Comparison of ENCODE assay signal across 8 cellular contexts in genomic region chr6:31952140-31952805, GRCh38. TPM values are rescaled to one million over a fixed set of nuclear protein-coding genes. Genes with fewer than 3 reads are reported as not detected.
A peak's percentile ranks its signal among the peaks of the same experiment; 100 is the strongest.
DNase-seq lines count a peak whose midpoint lies in the region; ATAC-seq and TF ChIP-seq lines count a peak whose summit lies in the region.

No MANE protein-coding gene starts in this region.

- no peak overlapping the region for H3K4me3 ChIP-seq in gastroesophageal sphincter
- no peak overlapping the region for H3K4me3 ChIP-seq in parathyroid adenoma (ENCODE audit: low read depth, low read length)

- H3K27ac ChIP-seq in gastroesophageal sphincter: peak overlapping the region in 3 of 4 donors; percentile 39 to 55 (median 43)
- peak overlapping the region; percentile 94 for H3K27ac ChIP-seq in parathyroid adenoma

- H3K9ac ChIP-seq in parathyroid adenoma: no peak overlapping the region

- H2AFZ ChIP-seq in parathyroid adenoma: no peak overlapping the region

- TF ChIP-seq CTCF in gastroesophageal sphincter (IDR thresholded peaks at IDR 0.05) (peak in 3 of 4 experiments; percentile 66 to 75 (median 71)), parathyroid adenoma (IDR thresholded peaks at IDR 0.05) (peak; percentile 87)

- ATAC-seq in gastroesophageal sphincter (peak; percentile 68), GM18873 (IDR thresholded peaks at IDR 0.05; ENCODE audit: low FRiP score, unreplicated experiment) (no peak)

- no peak for TF ChIP-seq EP300 in gastroesophageal sphincter (IDR thresholded peaks at IDR 0.05)

- H3K36me3 ChIP-seq in gastroesophageal sphincter: peaks cover 0 to 67% of the 10 kb centered on the region in 2 donors
- no peaks in the 10 kb centered on the region for H3K36me3 ChIP-seq in parathyroid adenoma (ENCODE audit: control insufficient read depth, insufficient read depth, low read length)

- H3K4me1 ChIP-seq in gastroesophageal sphincter (peaks cover 0 to 12% (median 0%) of the 10 kb centered on the region in 3 donors), parathyroid adenoma (peaks cover 41% of the 10 kb centered on the region)

- H3K79me2 ChIP-seq in parathyroid adenoma: peaks cover 6% of the 10 kb centered on the region

- DNase-seq in SIG-M5 treated with dmso at 0.1 percent for 504 hours (lab: John Stamatoyannopoulos, UW; ENCODE audit: unreplicated experiment): peak; percentile 5
- DNase-seq in SIG-M5 (lab: John Stamatoyannopoulos, UW): no peak
- peak; percentile 39 for DNase-seq in NCI-H1105 treated with DMSO at 0.1 percent for 48 hours (lab: John Stamatoyannopoulos, UW)
- DNase-seq in activated T-cell treated with anti-CD3 and anti-CD28 coated beads, Interleukin-2, amount 50 U/mL, for 48 hours: peak; percentile 59 to 65
- no peak for DNase-seq in NCI-H446 treated with DMSO at 0.1 percent for 48 hours (lab: John Stamatoyannopoulos, UW)

- H3K9me3 ChIP-seq in gastroesophageal sphincter (no peaks in the 10 kb centered on the region), parathyroid adenoma (ENCODE audit: control insufficient read depth, low read length) (no peaks in the 10 kb centered on the region)

- WGBS in gastroesophageal sphincter (ENCODE audit: low coverage in 1 of 2), 2 donors: 21 to 50% methylated on average over 2 to 4 of the region's 5 CpGs

- H3K27me3 ChIP-seq in gastroesophageal sphincter: no peaks in the 10 kb centered on the region
- no peaks in the 10 kb centered on the region for H3K27me3 ChIP-seq in parathyroid adenoma (ENCODE audit: control insufficient read depth, insufficient read depth, low read length)

- H3K4me2 ChIP-seq in parathyroid adenoma (ENCODE audit: low read length): no peak overlapping the region

- TF ChIP-seq POLR2A in gastroesophageal sphincter (IDR thresholded peaks at IDR 0.05): no peak

RNA-seq across cellular contexts. Expression of gene CFB, which starts 6.4 kb away (rescaled TPM):
- 10 to 100 TPM in 3 of 4 donors, 1 to 10 TPM in 1; 8.1 to 42.6 (median 23.1) TPM for total RNA-seq in gastroesophageal sphincter

RNA-seq across cellular contexts. Expression of gene NELFE, which starts 6.5 kb away (rescaled TPM):
- 10 to 100 TPM; 64.1 to 89.7 (median 70.4) TPM for total RNA-seq in gastroesophageal sphincter

RNA-seq across cellular contexts. Expression of gene SKIC2, which starts 6.7 kb away (rescaled TPM):
- total RNA-seq in gastroesophageal sphincter: 10 to 100 TPM; 18.8 to 52.5 (median 25.8) TPM

RNA-seq across cellular contexts. Expression of gene DXO, which starts 19.7 kb away (rescaled TPM):
- total RNA-seq in gastroesophageal sphincter: 10 to 100 TPM; 12.3 to 17.4 (median 14.6) TPM

RNA-seq across cellular contexts. Expression of gene C2, which starts 24.8 kb away (rescaled TPM):
- 10 to 100 TPM in 3 of 4 donors, 1 to 10 TPM in 1; 3.3 to 33.4 (median 14.4) TPM for total RNA-seq in gastroesophageal sphincter

Comparison
In these comparisons a context has a peak if more than half of its experiments do, and no peak if none do; other contexts are left out.
1. DNase-seq: peak in SIG-M5 treated with dmso at 0.1 percent for 504 hours (single experiment), NCI-H1105 treated with DMSO at 0.1 percent for 48 hours (single experiment) and activated T-cell treated with anti-CD3 and anti-CD28 coated beads, Interleukin-2, amount 50 U/mL, for 48 hours (2 of 2); none in SIG-M5 (single experiment) and NCI-H446 treated with DMSO at 0.1 percent for 48 hours (single experiment).